13 cellular contexts compared by ENCODE assay signal in the genomic region with DNA sequence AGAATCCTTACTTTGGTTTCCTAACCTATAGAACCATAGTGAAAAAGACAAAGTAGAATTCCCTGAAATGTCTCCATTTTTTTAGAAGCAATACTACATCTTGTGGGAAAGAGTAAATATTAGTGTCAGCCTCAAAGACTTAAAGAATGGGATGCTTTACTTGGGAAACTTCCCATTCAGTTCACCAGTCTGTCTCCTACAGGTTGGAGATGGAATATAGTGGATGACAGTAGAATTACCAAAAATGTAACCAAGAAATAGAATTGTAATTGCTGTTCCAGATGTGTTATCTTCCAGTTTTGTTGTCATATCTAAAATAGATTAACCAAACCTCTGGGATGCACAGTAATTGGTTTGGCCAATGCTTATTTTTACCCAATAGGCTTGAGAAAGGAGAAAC.
A peak's percentile ranks its signal among the peaks of the same experiment; 100 is the strongest.
DNase-seq lines count a peak whose midpoint lies in the region; TF ChIP-seq lines count a peak whose summit lies in the region.
"Had no signal": no experiment of that assay in that cellular context is flagged by ENCODE, and none has a peak within 500 bp of the region (broad histone marks: within the 10 kb centered on the region; RNA-seq: fewer than 3 reads in every experiment).

No MANE protein-coding gene starts in this region.

- no peak overlapping the region for H2BK12ac ChIP-seq in H9 (ENCODE audit: insufficient read length, low read depth, low read length)

- no peak overlapping the region for H2BK5ac ChIP-seq in H9 (ENCODE audit: insufficient read length, low read length)

- H3K36me3 ChIP-seq in neural progenitor cell: no peaks in the 10 kb centered on the region

- H3K9ac ChIP-seq in H9 (ENCODE audit: extremely low read depth, insufficient read length, low read length): no peak overlapping the region
- H3K9ac ChIP-seq in neural progenitor cell: no peak overlapping the region

- H3K14ac ChIP-seq in H9 (ENCODE audit: insufficient read depth, low read length): no peak overlapping the region

- H3K27ac Mint-ChIP-seq in H9 (no peak overlapping the region), neural progenitor cell (no peak overlapping the region)
- H3K27ac Mint-ChIP-seq: CD8-positive, alpha-beta memory T cell had no signal

- no peaks in the 10 kb centered on the region for H3K27me3 Mint-ChIP-seq in H9 (ENCODE audit: low read depth)
- H3K27me3 Mint-ChIP-seq in neural progenitor cell (ENCODE audit: insufficient read depth, low read depth): no peaks in the 10 kb centered on the region
- H3K27me3 Mint-ChIP-seq: CD8-positive, alpha-beta memory T cell had no signal

- DNase-seq in H9 (no peak), epithelial cell of esophagus (ENCODE audit: low read depth) (peak; percentile 2), neural progenitor cell (ENCODE audit: low spot score) (no peak), NCI-H1417 (lab: John Stamatoyannopoulos, UW) (no peak), SIG-M5 (lab: John Stamatoyannopoulos, UW) (no peak)
- DNase-seq in stimulated activated CD8-positive, alpha-beta memory T cell treated with anti-CD3 and anti-CD28 coated beads, Interleukin-4, amount 100 ng/mL, for 48 hours: no peak
- no peak for DNase-seq in activated CD4-positive, alpha-beta T cell treated with anti-CD3 and anti-CD28 coated beads, Interleukin-2, amount 50 U/mL, for 4 hours
- DNase-seq: Caco-2; CD8-positive, alpha-beta memory T cell; GF-D8; IMR-90 had no signal

- H3K9me3 Mint-ChIP-seq in H9 (no peaks in the 10 kb centered on the region), neural progenitor cell (no peaks in the 10 kb centered on the region)

- no peak overlapping the region for H3T11ph ChIP-seq in H9 (ENCODE audit: low read length)

- no peaks in the 10 kb centered on the region for H3K4me1 Mint-ChIP-seq in H9
- no peaks in the 10 kb centered on the region for H3K4me1 Mint-ChIP-seq in neural progenitor cell
- H3K4me1 Mint-ChIP-seq: CD8-positive, alpha-beta memory T cell had no signal

- no peak overlapping the region for H4K91ac ChIP-seq in H9 (ENCODE audit: insufficient read length, low read depth, low read length)

- H3K23ac ChIP-seq in H9 (ENCODE audit: insufficient read length, low read depth, low read length): no peak overlapping the region

- H3K4me2 ChIP-seq in H9 (ENCODE audit: insufficient read depth, insufficient read length, low read length) (no peak overlapping the region), neural progenitor cell (no peak overlapping the region)
- H3K4me2 ChIP-seq: A549 had no signal

- no peaks in the 10 kb centered on the region for H3K9me3 ChIP-seq in H9 (ENCODE audit: control insufficient read depth, low read depth, low read length)
- H3K9me3 ChIP-seq in neural progenitor cell (ENCODE audit: low read depth): no peaks in the 10 kb centered on the region
- H3K9me3 ChIP-seq: A549, Caco-2 had no signal

- H3K27me3 ChIP-seq in H9 (ENCODE audit: insufficient read depth, low read length) (no peaks in the 10 kb centered on the region), neural progenitor cell (no peaks in the 10 kb centered on the region)

- TF ChIP-seq CTCF in H9 (conservative IDR thresholded peaks at IDR 0.05): peak; percentile 59
- TF ChIP-seq CTCF in LNCAP (IDR thresholded peaks at IDR 0.05): peak; percentile 42
- peak; percentile 35 for TF ChIP-seq CTCF in epithelial cell of esophagus (IDR thresholded peaks at IDR 0.05; ENCODE audit: insufficient read depth, low read depth, low read length, missing control alignments)
- TF ChIP-seq CTCF in neural progenitor cell (IDR thresholded peaks at IDR 0.05): peak; percentile 34

- no peak overlapping the region for H4K5ac ChIP-seq in H9 (ENCODE audit: insufficient read length, low read depth, low read length)

- H2BK120ac ChIP-seq in H9 (ENCODE audit: low read depth, low read length, poor library complexity, severe bottlenecking): no peak overlapping the region

- H3K4me3 Mint-ChIP-seq in H9 (no peak overlapping the region), neural progenitor cell (no peak overlapping the region)
- H3K4me3 Mint-ChIP-seq: CD8-positive, alpha-beta memory T cell had no signal

- no peak overlapping the region for H2AFZ ChIP-seq in H9 (ENCODE audit: low read length)
- no peak overlapping the region for H2AFZ ChIP-seq in neural progenitor cell (replicated peaks)

- no peaks in the 10 kb centered on the region for H3K79me1 ChIP-seq in H9 (ENCODE audit: insufficient read depth, low read depth, low read length, poor library complexity, severe bottlenecking)

- H3K36me3 Mint-ChIP-seq in H9 (ENCODE audit: insufficient read depth in 1 of 3, low read depth in 3 of 3): no peaks in the 10 kb centered on the region
- no peaks in the 10 kb centered on the region for H3K36me3 Mint-ChIP-seq in neural progenitor cell
- H3K36me3 Mint-ChIP-seq: CD8-positive, alpha-beta memory T cell had no signal

- no peak overlapping the region for H3K4ac ChIP-seq in H9 (ENCODE audit: low read depth, low read length)

- H2AK5ac ChIP-seq in H9 (ENCODE audit: insufficient read length, low read length): no peak overlapping the region

- H3K18ac ChIP-seq in H9 (ENCODE audit: insufficient read length, low read depth, low read length): no peak overlapping the region

- H3K4me3 ChIP-seq in epithelial cell of esophagus (ENCODE audit: low read length): no peak overlapping the region
- H3K4me3 ChIP-seq in neural progenitor cell: no peak overlapping the region
- H3K4me3 ChIP-seq: A549 had no signal

- H4K20me1 ChIP-seq in H9 (ENCODE audit: control insufficient read depth, insufficient read depth, insufficient read length) (no peaks in the 10 kb centered on the region), neural progenitor cell (ENCODE audit: low read depth) (no peaks in the 10 kb centered on the region)

- no peak overlapping the region for H3K27ac ChIP-seq in H9 (ENCODE audit: insufficient read length, low read depth, low read length)
- H3K27ac ChIP-seq in neural progenitor cell: no peak overlapping the region
- H3K27ac ChIP-seq: A549 had no signal

- no peaks in the 10 kb centered on the region for H3K23me2 ChIP-seq in H9 (ENCODE audit: insufficient read length, low read depth, low read length, poor library complexity, severe bottlenecking)

- H3K56ac ChIP-seq in H9 (ENCODE audit: insufficient read length, low read depth, low read length): no peak overlapping the region

- H3F3A ChIP-seq in neural progenitor cell (ENCODE audit: low read depth): no peaks in the 10 kb centered on the region

- no peak overlapping the region for H4K8ac ChIP-seq in H9 (replicated peaks; ENCODE audit: insufficient read length, low read depth, low read length)

- no peak overlapping the region for H2BK20ac ChIP-seq in H9 (ENCODE audit: low read depth, low read length, poor library complexity, severe bottlenecking)

- no peaks in the 10 kb centered on the region for H3K4me1 ChIP-seq in H9 (ENCODE audit: insufficient read depth, low read length)
- H3K4me1 ChIP-seq in neural progenitor cell: no peaks in the 10 kb centered on the region
- H3K4me1 ChIP-seq: A549, Caco-2 had no signal

- no peak overlapping the region for H2BK15ac ChIP-seq in H9 (ENCODE audit: low read depth, low read length)

- H3K79me2 ChIP-seq in H9 (ENCODE audit: insufficient read depth, low read length): no peaks in the 10 kb centered on the region
- no peaks in the 10 kb centered on the region for H3K79me2 ChIP-seq in neural progenitor cell (ENCODE audit: low read depth)
